Comparison of ENCODE assay signal across 23 cellular contexts in the genomic region with DNA sequence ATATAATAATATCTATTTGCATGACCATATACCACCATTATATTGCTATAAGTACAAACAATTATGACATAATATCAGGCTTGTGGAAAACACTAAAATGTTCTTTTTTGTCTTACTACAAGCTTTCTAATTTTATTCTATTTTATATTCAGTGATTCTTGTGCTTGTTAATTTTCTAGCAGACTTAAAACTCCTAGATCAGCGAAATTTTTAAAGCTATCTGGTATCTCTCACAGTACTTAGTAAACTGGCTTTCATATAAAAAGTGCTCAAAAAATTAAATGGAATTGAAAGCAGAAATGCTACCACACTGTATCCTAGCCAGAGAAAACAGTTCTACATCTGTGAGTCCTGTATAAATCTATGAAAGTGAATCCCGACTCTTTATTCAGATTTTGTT.
"Had no signal": no experiment of that assay in that cellular context is flagged by ENCODE, and none has a peak within 500 bp of the region (broad histone marks: within the 10 kb centered on the region; RNA-seq: fewer than 3 reads in every experiment).

No MANE protein-coding gene starts in this region.

- H3K27ac ChIP-seq: cardiac muscle cell, hepatocyte, prostate gland, right atrium auricular region, tibial artery, vagina, VCaP had no signal

- H3K79me2 ChIP-seq: hepatocyte had no signal

- H2AFZ ChIP-seq: hepatocyte had no signal

- H3K4me2 ChIP-seq: hepatocyte had no signal

- H3K9me3 ChIP-seq: prostate gland, right atrium auricular region, tibial artery, vagina had no signal

- H3K4me3 ChIP-seq: cardiac muscle cell, hepatocyte, lung, prostate gland, right atrium auricular region, tibial artery, vagina had no signal

- H3K4me1 ChIP-seq: prostate gland, right atrium auricular region, tibial artery, vagina had no signal

- FAIRE-seq: islet of Langerhans had no signal

- H3K36me3 ChIP-seq: cardiac muscle cell, prostate gland, right atrium auricular region, tibial artery, vagina had no signal

- DNase-seq: activated CD4-positive, alpha-beta T cell treated with anti-CD3 and anti-CD28 coated beads, Interleukin-2, amount 50 U/mL, for 4 hours; activated naive CD4-positive, alpha-beta T cell; activated naive CD8-positive, alpha-beta T cell treated with anti-CD3 and anti-CD28 coated beads for 36 hours; activated T-cell treated with anti-CD3 and anti-CD28 coated beads for 4 hours; amniotic stem cell; dermis blood vessel endothelial cell; effector memory CD4-positive, alpha-beta T cell; foreskin fibroblast; midbrain; occipital lobe; stimulated activated naive CD8-positive, alpha-beta T cell treated with anti-CD3 and anti-CD28 coated beads, Interleukin-15, Interleukin-2, amounts not matched to agents 100 U/mL and 50 U/mL, for 24 hours; substantia nigra; T-helper 2 cell; tibial artery had no signal

- H3K27me3 ChIP-seq: cardiac muscle cell, hepatocyte, right atrium auricular region, tibial artery, vagina had no signal

- ATAC-seq: activated T-helper 17 cell treated with anti-CD3 and anti-CD28 coated beads, Interleukin-2, amount 50 U/mL, for 72 hours; stimulated activated naive CD8-positive, alpha-beta T cell treated with anti-CD3 and anti-CD28 coated beads, Interleukin-15, Interleukin-2, amounts not matched to agents 100 U/mL and 50 U/mL, for 24 hours had no signal
